Comparison of ENCODE assay signal across 9 cellular contexts in the genomic region with DNA sequence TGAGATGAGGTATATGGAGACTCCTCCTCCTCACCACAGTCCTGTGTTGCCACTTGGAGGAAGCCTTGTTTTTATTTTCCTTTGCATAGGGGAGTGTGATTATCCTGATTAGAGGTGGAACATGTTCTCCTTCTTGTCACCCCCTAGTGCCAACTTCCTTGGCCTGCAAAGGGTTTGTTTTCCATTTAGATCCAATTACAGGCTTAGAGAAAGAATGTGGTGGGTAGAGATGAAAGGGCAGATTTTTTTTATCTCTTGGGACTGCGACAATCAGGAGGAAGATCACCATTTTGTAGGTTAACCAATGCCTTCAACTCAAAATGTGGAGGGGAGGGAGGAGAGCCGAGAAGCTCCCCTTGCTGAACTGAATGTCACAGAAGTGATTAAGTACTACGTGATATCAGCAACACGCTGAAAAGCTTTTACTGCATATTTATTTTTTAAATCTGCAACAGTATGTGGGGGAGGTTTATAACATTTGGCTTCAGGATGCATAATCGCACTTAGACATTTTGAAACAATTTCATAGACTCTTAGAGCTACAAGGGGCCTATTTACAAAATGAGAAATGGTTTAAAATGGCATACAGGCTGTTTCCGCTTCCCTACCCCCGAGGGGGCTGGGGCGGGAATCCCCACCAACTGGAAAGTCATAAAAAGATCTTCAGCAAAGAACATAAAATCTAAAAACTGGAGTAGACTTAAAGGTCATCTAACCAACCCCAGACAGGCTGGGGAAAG. TPM values are rescaled to one million over a fixed set of nuclear protein-coding genes. Genes with fewer than 3 reads are reported as not detected.
DNase-seq lines count a peak whose midpoint lies in the region; ATAC-seq and TF ChIP-seq lines count a peak whose summit lies in the region.
"Had no signal": no experiment of that assay in that cellular context is flagged by ENCODE, and none has a peak within 500 bp of the region (broad histone marks: within the 10 kb centered on the region; RNA-seq: fewer than 3 reads in every experiment).

No MANE protein-coding gene starts in this region.

- TF ChIP-seq CTCF in left lung (IDR thresholded peaks at IDR 0.05) (no peak), uterus (IDR thresholded peaks at IDR 0.05) (no peak)

- in situ Hi-C loops in ACHN (cut with HindIII; ENCODE audit: low pct_ligation_motif_present, low pct_unique_long_range_greater_than_20kb, low sequenced_read_pairs), result no loop called here

- TF ChIP-seq POLR2A in uterus (IDR thresholded peaks at IDR 0.05), result no peak

- peak; percentile 39 for DNase-seq in stimulated activated CD4-positive, alpha-beta T cell treated with anti-CD3 and anti-CD28 coated beads, Interleukin-15, amount 100 ng/mL, for 24 hours
- DNase-seq in stimulated activated CD4-positive, alpha-beta T cell treated with anti-CD3 and anti-CD28 coated beads, Interleukin-4, amount 100 ng/mL, for 4 hours, result no peak
- peak; percentile 30 for DNase-seq in SK-N-MC (ENCODE audit: low read depth, low spot score)
- DNase-seq in left lung, result no peak
- DNase-seq in uterus, result no peak
- no peak for DNase-seq in ACHN
- no peak for DNase-seq in 8988T
- DNase-seq: islet precursor cell had no signal

- H3K27ac ChIP-seq in SK-N-MC (peak overlapping the region; percentile 22; the same call in 1 of the 2 replicates), left lung (peak overlapping the region; percentile 30 to 78), uterus (peak overlapping the region; percentile 77 to 80)

- ATAC-seq in left lung (no peak), HG02610 (IDR thresholded peaks at IDR 0.05; ENCODE audit: unreplicated experiment) (no peak)

- H3K9ac ChIP-seq in SK-N-MC (ENCODE audit: insufficient read length), result no peak overlapping the region

- intact Hi-C loops in left lung (cut with DNase I), result no loop called here
- intact Hi-C loops in uterus (cut with DNase I; ENCODE audit: low total_unique reads), result no loop called here

- H3K4me3 ChIP-seq in SK-N-MC, result peak overlapping the region; percentile 51
- peak overlapping the region; percentile 27 to 41 for H3K4me3 ChIP-seq in left lung
- H3K4me3 ChIP-seq in uterus, result peak overlapping the region; percentile 15 to 22

- H3K4me1 ChIP-seq in left lung, result peaks cover 24 to 41% of the 10 kb centered on the region in 2 donors
- H3K4me1 ChIP-seq in uterus, result peaks cover 0 to 3% of the 10 kb centered on the region in 2 donors

- H3K36me3 ChIP-seq in SK-N-MC (ENCODE audit: insufficient read depth, low read length) (no peaks in the 10 kb centered on the region), left lung (no peaks in the 10 kb centered on the region), uterus (no peaks in the 10 kb centered on the region)

- H3K27me3 ChIP-seq in left lung (peaks cover 0 to 10% of the 10 kb centered on the region in 2 donors), uterus (no peaks in the 10 kb centered on the region)

- no peaks in the 10 kb centered on the region for H3K9me3 ChIP-seq in SK-N-MC (ENCODE audit: low read depth, low read length)
- H3K9me3 ChIP-seq in left lung, result no peaks in the 10 kb centered on the region
- no peaks in the 10 kb centered on the region for H3K9me3 ChIP-seq in uterus

RNA-seq across cellular contexts. Expression of a gene that starts 2.4 kb away (rescaled TPM):
- 10 to 100 TPM; 69.6 to 84.8 TPM for total RNA-seq in left lung
- total RNA-seq in uterus, result 100 to 1,000 TPM in 2 of 4 donors, 10 to 100 TPM in 2; 70.9 to 163 (median 115) TPM

Comparison
In these comparisons a context has a peak if more than half of its experiments do, and no peak if none do; other contexts are left out.
1. DNase-seq: peak in stimulated activated CD4-positive, alpha-beta T cell treated with anti-CD3 and anti-CD28 coated beads, Interleukin-15, amount 100 ng/mL, for 24 hours (single experiment) and SK-N-MC (single experiment); none in stimulated activated CD4-positive, alpha-beta T cell treated with anti-CD3 and anti-CD28 coated beads, Interleukin-4, amount 100 ng/mL, for 4 hours (0 of 2), left lung (0 of 2), uterus (0 of 2), ACHN (single experiment) and 8988T (single experiment).
2. H3K27ac ChIP-seq: peak in every context shown above with its lines; median percentile 78 in uterus; 54 in left lung; 22 in SK-N-MC.
3. Peak in every context shown above with its lines, with median percentiles within 50 percentile points of each other: H3K4me3 ChIP-seq.